Comparison of ENCODE assay signal across 20 cellular contexts in the genomic region with DNA sequence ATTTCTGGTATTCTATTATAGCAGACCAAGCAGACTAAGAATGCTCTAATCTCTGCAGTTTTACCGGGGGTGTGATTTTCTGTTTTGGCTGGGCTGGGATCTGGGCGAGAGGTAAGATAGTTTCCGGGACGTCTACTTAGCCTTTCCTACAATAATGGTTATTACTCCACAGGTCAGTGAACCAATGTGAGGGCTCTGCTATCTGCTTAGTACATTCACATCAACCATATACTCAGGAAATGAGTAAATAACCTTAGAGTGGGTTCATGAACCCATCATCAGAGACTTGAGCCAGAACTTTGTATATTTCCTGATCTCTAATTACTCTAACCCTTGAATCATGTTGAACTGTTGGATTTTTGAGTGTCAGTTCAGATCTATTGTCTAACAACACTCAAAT.
DNase-seq lines count a peak whose midpoint lies in the region; FAIRE-seq and TF ChIP-seq lines count a peak whose summit lies in the region.
"Had no signal": no experiment of that assay in that cellular context is flagged by ENCODE, and none has a peak within 500 bp of the region (broad histone marks: within the 10 kb centered on the region; RNA-seq: fewer than 3 reads in every experiment).

No MANE protein-coding gene starts in this region.

- TF ChIP-seq CTCF in D721Med (IDR thresholded peaks at IDR 0.05; ENCODE audit: insufficient read depth, missing control alignments) = no peak

- DNase-seq in NCI-H2029 treated with DMSO at 0.1 percent for 48 hours (lab: John Stamatoyannopoulos, UW) = peak; percentile 45
- no peak for DNase-seq in NCI-H2029 (lab: John Stamatoyannopoulos, UW)
- DNase-seq in NCI-H345 treated with DMSO at 0.1 percent for 48 hours (lab: John Stamatoyannopoulos, UW; ENCODE audit: unreplicated experiment) = peak; percentile 49
- no peak for DNase-seq in NCI-H345 (lab: John Stamatoyannopoulos, UW)
- DNase-seq in D721Med (ENCODE audit: insufficient read length, low spot score) = no peak
- peak; percentile 35 for DNase-seq in NCI-H2227 (lab: John Stamatoyannopoulos, UW; ENCODE audit: unreplicated experiment)
- DNase-seq in midbrain (lab: John Stamatoyannopoulos, UW) = no peak
- no peak for DNase-seq in DMS53 (lab: John Stamatoyannopoulos, UW)
- DNase-seq: AML-193; Caco-2; Calu3; CD4-positive, alpha-beta T cell; CD8-positive, alpha-beta T cell; DMS 273 treated with DMSO at 0.1 percent for 48 hours; GF-D8 had no signal

- peak; percentile 6 for FAIRE-seq in D721Med (lab: Jason Lieb, UNC)
- FAIRE-seq: A549, G401.6, GM12891, GM18507, GM19239 had no signal

Comparison
In these comparisons a context has a peak if more than half of its experiments do, and no peak if none do; other contexts are left out.
1. DNase-seq: peak in NCI-H2029 treated with DMSO at 0.1 percent for 48 hours (single experiment), NCI-H345 treated with DMSO at 0.1 percent for 48 hours (single experiment) and NCI-H2227 (single experiment); none in NCI-H2029 (single experiment), NCI-H345 (single experiment), D721Med (single experiment), midbrain (single experiment) and DMS53 (single experiment).